ENCODE assay signal across 11 cellular contexts in genomic region chr13:60936281-60936680, GRCh38.
"Had no signal": no experiment of that assay in that cellular context is flagged by ENCODE, and none has a peak within 500 bp of the region (broad histone marks: within the 10 kb centered on the region; RNA-seq: fewer than 3 reads in every experiment).

No MANE protein-coding gene starts in this region.

- H3K36me3 ChIP-seq: HAP-1 had no signal

- ATAC-seq: GM23338, HCT116 had no signal

- H3K9ac ChIP-seq: GM23248 had no signal

- H2AFZ ChIP-seq: GM23248 had no signal

- FAIRE-seq: H1, H54 had no signal

- H3K4me3 ChIP-seq: GM23248, GM23338, HAP-1 had no signal

- H3K27ac ChIP-seq: GM23248 had no signal

- H3K9me3 ChIP-seq: HAP-1 had no signal

- H3K4me2 ChIP-seq: GM23338 had no signal

- DNase-seq: GM23248, GOT3, H7, H9, HCEC 1CT, HFFc6 had no signal
